ENCODE assay signal across 8 cellular contexts in the genomic region with DNA sequence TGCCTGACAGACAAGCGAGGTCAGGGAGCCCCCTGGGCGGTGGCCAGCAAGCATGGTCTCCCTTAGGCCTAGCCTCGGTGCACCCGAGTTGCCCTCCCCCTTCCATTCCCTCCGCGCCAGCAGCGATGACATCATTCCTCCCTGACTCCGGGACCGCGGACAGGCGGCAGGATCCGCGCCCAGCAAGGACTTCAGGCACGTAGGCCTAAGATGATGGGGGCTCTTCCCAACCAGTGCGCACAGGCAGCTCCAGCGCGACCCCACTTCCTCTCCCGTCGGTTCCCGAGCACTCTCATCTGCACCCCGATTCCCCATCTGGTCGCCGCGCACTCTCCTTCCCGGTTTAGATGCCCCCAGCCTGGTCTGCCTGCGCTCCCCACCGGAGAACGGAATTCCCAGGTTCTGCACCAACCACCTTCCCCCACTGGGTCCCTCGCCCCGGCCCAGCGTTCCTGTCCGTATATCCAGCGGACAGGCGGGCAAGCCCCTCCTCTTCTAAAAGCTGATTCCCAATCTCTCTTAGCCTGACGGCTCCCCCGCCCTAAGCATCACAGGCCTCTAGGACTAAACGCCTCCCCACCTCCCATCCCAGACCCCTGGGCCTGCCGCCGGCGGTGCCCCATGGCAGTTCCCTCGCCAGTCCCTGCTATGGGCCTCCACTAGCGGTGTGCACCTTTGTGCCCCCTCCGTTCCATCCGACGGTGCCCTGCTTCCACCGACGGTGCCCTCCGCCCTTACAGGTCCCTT. TPM values are rescaled to one million over a fixed set of nuclear protein-coding genes. Genes with fewer than 3 reads are reported as not detected.
DNase-seq lines count a peak whose midpoint lies in the region; ATAC-seq and TF ChIP-seq lines count a peak whose summit lies in the region.

No MANE protein-coding gene starts in this region.

- peak overlapping the region; percentile 89 to 94 (median 90) for H3K4me3 Mint-ChIP-seq in immature natural killer cell

- DNase-seq in AG09319 (ENCODE audit: extremely low read depth, low read depth), result peak; percentile 30
- DNase-seq in HCEC 1CT, result peak; percentile 68
- peak; percentile 44 for DNase-seq in SK-MEL-5 (ENCODE audit: low read depth, low spot score)
- peak; percentile 77 for DNase-seq in cerebellar cortex (ENCODE audit: low spot score)
- DNase-seq in immature natural killer cell, result peak in 1 of 3 donors; percentile 6
- DNase-seq in sciatic nerve (ENCODE audit: low spot score), result peak; percentile 85

- no peaks in the 10 kb centered on the region for H3K9me3 Mint-ChIP-seq in immature natural killer cell

- TF ChIP-seq CTCF in AG09319 (IDR thresholded peaks at IDR 0.05; ENCODE audit: low read depth, low read length), result no peak

- ATAC-seq in sciatic nerve (peak; percentile 64), HG03108 (IDR thresholded peaks at IDR 0.05; ENCODE audit: unreplicated experiment) (no peak), HG03196 (IDR thresholded peaks at IDR 0.05; ENCODE audit: unreplicated experiment) (no peak)

- no peaks in the 10 kb centered on the region for H3K36me3 Mint-ChIP-seq in immature natural killer cell

- H3K27me3 Mint-ChIP-seq in immature natural killer cell (ENCODE audit: low read depth in 3 of 3), result peaks cover 8 to 15% (median 13%) of the 10 kb centered on the region in 3 donors

- intact Hi-C loops in sciatic nerve (cut with DNase I), result no loop called here

- peaks cover 32 to 43% of the 10 kb centered on the region in 2 donors for H3K4me1 Mint-ChIP-seq in immature natural killer cell

- peak overlapping the region; percentile 50 to 91 (median 85) for H3K27ac Mint-ChIP-seq in immature natural killer cell

- in situ Hi-C loops in SK-MEL-5 (cut with HindIII; ENCODE audit: low pct_unique_long_range_greater_than_20kb, low sequenced_read_pairs), result no loop called here

RNA-seq across cellular contexts. Expression of a gene that starts 0.9 kb away (rescaled TPM):
- 7.4 and 8.2 TPM in 2 replicates for total RNA-seq in SK-MEL-5 (2014; rRNA removed; shearing (Covaris generic))
- 21.0 and 22.6 TPM in 2 replicates for polyA plus RNA-seq in SK-MEL-5 (2015; cell fraction: cytosol; rRNA removed)
- 30.2 and 32.8 TPM in 2 replicates for polyA plus RNA-seq in SK-MEL-5 (2015; cell fraction: nucleus; rRNA removed)
- 1 to 10 TPM in 2 of 3 donors, under 1 TPM in 1; 0.25 to 2.6 (median 1.6) TPM for polyA plus RNA-seq in immature natural killer cell
- total RNA-seq in sciatic nerve, result 29.8 TPM

RNA-seq across cellular contexts. Expression of a gene that starts 1.2 kb away (rescaled TPM):
- total RNA-seq in SK-MEL-5 (2014; rRNA removed; shearing (Covaris generic)), result 0.45 and 0.77 TPM in 2 replicates
- polyA plus RNA-seq in SK-MEL-5 (2015; cell fraction: cytosol; rRNA removed), result 0.11 and 0.49 TPM in 2 replicates
- polyA plus RNA-seq in SK-MEL-5 (2015; cell fraction: nucleus; rRNA removed), result 4.9 and 5.0 TPM in 2 replicates
- not detected for polyA plus RNA-seq in immature natural killer cell
- 0.58 TPM for total RNA-seq in sciatic nerve
